In genomic region chr1:84506002-84506728, GRCh38 we compare ENCODE assay signal across 8 cellular contexts. TPM values are rescaled to one million over a fixed set of nuclear protein-coding genes. Genes with fewer than 3 reads are reported as not detected.
DNase-seq lines count a peak whose midpoint lies in the region; ATAC-seq and TF ChIP-seq lines count a peak whose summit lies in the region.

TSS of gene GNG5 (minus strand) at chr1:84506581. CDS start at chr1:84506091, 490 bp downstream.
TSS of gene SPATA1 (plus strand) at chr1:84506386. CDS start at chr1:84516360, 9,974 bp downstream.

- H3K27ac Mint-ChIP-seq in activated naive CD8-positive, alpha-beta T cell: peak within 1 kb of the TSS; percentile 97
- peak within 1 kb of the TSS; percentile 99 for H3K27ac Mint-ChIP-seq in osteocyte (ENCODE audit: unreplicated experiment)

- H3K4me3 ChIP-seq in SK-N-SH (ENCODE audit: low read depth in 2 of 2, low read length in 1 of 2) (peak within 1 kb of the TSS; percentile 71 to 81), thymus (ENCODE audit: low read length) (peak within 1 kb of the TSS; percentile 82)

- H3K27me3 ChIP-seq in SK-N-SH (ENCODE audit: insufficient read depth) (no peaks in the 10 kb centered on the region), thymus (ENCODE audit: control insufficient read depth, insufficient read depth) (no peaks in the 10 kb centered on the region)

- TF ChIP-seq CTCF in GM10248 (IDR thresholded peaks at IDR 0.05; ENCODE audit: control extremely low read depth, extremely low read depth, low read depth, missing control alignments) (no peak), SK-N-SH (IDR thresholded peaks at IDR 0.05) (no peak), osteocyte (IDR thresholded peaks at IDR 0.05) (no peak)

- DNase-seq in GM10248 (ENCODE audit: extremely low spot score) (peak; percentile 97), NCI-H1092 (lab: John Stamatoyannopoulos, UW) (peak; percentile 86), SK-N-SH (peak; percentile 98), head of caudate nucleus (peak; percentile 90 to 99 (median 97)), osteocyte (ENCODE audit: extremely low spot score, unreplicated experiment) (peak; percentile 99)

- H3K4me1 ChIP-seq in SK-N-SH (ENCODE audit: control insufficient read depth in 1 of 2, insufficient read depth in 2 of 2, low read depth in 1 of 2, low read length in 1 of 2) (peaks cover 8 to 19% of the 10 kb centered on the region in 2 experiments; a peak in 3 of 4 replicates), thymus (ENCODE audit: control insufficient read depth, insufficient read depth, low read length) (peaks cover 14% of the 10 kb centered on the region)

- CTCF ChIA-PET in GM10248 (lab: Yijun Ruan, JAX) (interaction anchor here (0.6 to 1.7 kb wide), 10 partner anchors 9 to 429 kb away, joined by 3 to 7 read pairs (median 3); partner anchors contain the start of gene CTBS), SK-N-SH (lab: Yijun Ruan, JAX) (interaction anchor here (1.1 to 4.2 kb wide), 3 partner anchors 53 to 247 kb away, joined by 3 to 28 read pairs (median 3); no protein-coding TSS in a partner anchor)

- H3K9ac ChIP-seq in SK-N-SH: peak within 1 kb of the TSS; percentile 93

- no peaks in the 10 kb centered on the region for H3K27me3 Mint-ChIP-seq in activated naive CD8-positive, alpha-beta T cell
- no peaks in the 10 kb centered on the region for H3K27me3 Mint-ChIP-seq in osteocyte (ENCODE audit: unreplicated experiment)

- H3K4me1 Mint-ChIP-seq in activated naive CD8-positive, alpha-beta T cell (ENCODE audit: low read depth): peaks cover 49% of the 10 kb centered on the region
- H3K4me1 Mint-ChIP-seq in osteocyte (ENCODE audit: unreplicated experiment): peaks cover 35% of the 10 kb centered on the region

- intact Hi-C loops in head of caudate nucleus (cut with DNase I): loop anchor here (5.0 to 10.0 kb wide), 5 partner anchors 66 to 341 kb away; partner anchors contain the start of gene CTBS

- peaks cover 12% of the 10 kb centered on the region for H3K9me3 Mint-ChIP-seq in activated naive CD8-positive, alpha-beta T cell (ENCODE audit: low read depth)
- peaks cover 9% of the 10 kb centered on the region for H3K9me3 Mint-ChIP-seq in osteocyte (ENCODE audit: unreplicated experiment)

- under 1% methylated on average over 21 of the region's 60 CpGs for WGBS in SK-N-SH (ENCODE audit: low lambda C conversion rate)
- under 1% methylated on average over 60 of the region's 60 CpGs for WGBS in thymus

- no peak for TF ChIP-seq EP300 in SK-N-SH (IDR thresholded peaks at IDR 0.05; ENCODE audit: borderline replicate concordance in 1 of 2, low read depth in 1 of 2, low read length in 1 of 2)

- ATAC-seq in HG02610 (IDR thresholded peaks at IDR 0.05; ENCODE audit: unreplicated experiment): peak; percentile 79

- H3K4me3 Mint-ChIP-seq in activated naive CD8-positive, alpha-beta T cell: peak within 1 kb of the TSS; percentile 99
- peak within 1 kb of the TSS; percentile 98 for H3K4me3 Mint-ChIP-seq in osteocyte (ENCODE audit: unreplicated experiment)

- H3K27ac ChIP-seq in SK-N-SH (ENCODE audit: low read depth in 2 of 2, low read length in 1 of 2) (peak within 1 kb of the TSS; percentile 94 to 99), thymus (ENCODE audit: low read depth) (peak within 1 kb of the TSS; percentile 96)

- peaks cover 11% of the 10 kb centered on the region for H3K36me3 Mint-ChIP-seq in activated naive CD8-positive, alpha-beta T cell
- peaks cover 13% of the 10 kb centered on the region for H3K36me3 Mint-ChIP-seq in osteocyte (ENCODE audit: unreplicated experiment)

- peaks cover 7% of the 10 kb centered on the region for H3F3A ChIP-seq in SK-N-SH (replicated peaks; ENCODE audit: insufficient read depth)

- H2AFZ ChIP-seq in SK-N-SH (ENCODE audit: low read depth): peak within 1 kb of the TSS; percentile 81

- POLR2A ChIA-PET in GM10248 (lab: Yijun Ruan, JAX) (interaction anchor here (0.9 to 1.7 kb wide), 5 partner anchors 8 to 76 kb away, joined by 3 to 18 read pairs (median 4); partner anchors contain the start of genes CTBS and RPF1), SK-N-SH (lab: Yijun Ruan, JAX) (interaction anchor here (0.6 to 1.9 kb wide), 10 partner anchors 26 to 341 kb away, joined by 3 to 12 read pairs (median 4); partner anchors contain the start of gene CTBS)

- peaks cover 60% of the 10 kb centered on the region for H3K79me2 ChIP-seq in SK-N-SH (ENCODE audit: insufficient read depth)

- H4K20me1 ChIP-seq in SK-N-SH (ENCODE audit: insufficient read depth): peaks cover 39% of the 10 kb centered on the region

- TF ChIP-seq RAD21 in SK-N-SH (IDR thresholded peaks at IDR 0.05; ENCODE audit: low read length): no peak

- H3K36me3 ChIP-seq in SK-N-SH (replicated peaks in 1 of 2; ENCODE audit: control insufficient read depth in 1 of 2, insufficient read depth in 2 of 2, low read length in 1 of 2) (peaks cover 6 to 16% of the 10 kb centered on the region in 2 experiments), thymus (ENCODE audit: control insufficient read depth, insufficient read depth) (no peaks in the 10 kb centered on the region)

- H3K9me3 ChIP-seq in SK-N-SH (0 out of 2 replicates have a peak, but pooled peaks cover 8% of the 10 kb centered on the region), thymus (ENCODE audit: control insufficient read depth) (no peaks in the 10 kb centered on the region)

- H3K4me2 ChIP-seq in SK-N-SH: peak within 1 kb of the TSS; percentile 86

- no peaks in the 10 kb centered on the region for H3K9me2 ChIP-seq in SK-N-SH

TF ChIP-seq in SK-N-SH, 30 proteins besides CTCF, POLR2A, EP300 and RAD21 (continues in another document):
- no peak for TF ChIP-seq REST (IDR thresholded peaks at IDR 0.05; ENCODE audit: low read depth, low read length)
- TF ChIP-seq, protein P1, sequence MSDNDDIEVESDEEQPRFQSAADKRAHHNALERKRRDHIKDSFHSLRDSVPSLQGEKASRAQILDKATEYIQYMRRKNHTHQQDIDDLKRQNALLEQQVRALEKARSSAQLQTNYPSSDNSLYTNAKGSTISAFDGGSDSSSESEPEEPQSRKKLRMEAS (IDR thresholded peaks at IDR 0.05; ENCODE audit: low read depth): no peak
- TF ChIP-seq NRF1 (IDR thresholded peaks at IDR 0.05; ENCODE audit: low read depth, low read length): peak; percentile 96
- no peak for TF ChIP-seq FOXJ3 (CRISPR knock-in tag; IDR thresholded peaks at IDR 0.05)
- TF ChIP-seq, protein P2, sequence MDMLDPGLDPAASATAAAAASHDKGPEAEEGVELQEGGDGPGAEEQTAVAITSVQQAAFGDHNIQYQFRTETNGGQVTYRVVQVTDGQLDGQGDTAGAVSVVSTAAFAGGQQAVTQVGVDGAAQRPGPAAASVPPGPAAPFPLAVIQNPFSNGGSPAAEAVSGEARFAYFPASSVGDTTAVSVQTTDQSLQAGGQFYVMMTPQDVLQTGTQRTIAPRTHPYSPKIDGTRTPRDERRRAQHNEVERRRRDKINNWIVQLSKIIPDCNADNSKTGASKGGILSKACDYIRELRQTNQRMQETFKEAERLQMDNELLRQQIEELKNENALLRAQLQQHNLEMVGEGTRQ (IDR thresholded peaks at IDR 0.05; ENCODE audit: borderline replicate concordance, low read depth, low read length): no peak
- peak; percentile 55; the same call in 1 of the 2 replicates for TF ChIP-seq JUND (IDR thresholded peaks at IDR 0.05)
- TF ChIP-seq TEAD4 (IDR thresholded peaks at IDR 0.05; ENCODE audit: borderline replicate concordance, insufficient read depth): no peak
- TF ChIP-seq CHD2 (IDR thresholded peaks at IDR 0.05; ENCODE audit: low read length, partially characterized antibody): peak; percentile 13
- TF ChIP-seq MXI1 (IDR thresholded peaks at IDR 0.05; ENCODE audit: low read depth, low read length): no peak
- no peak for TF ChIP-seq RXRA (IDR thresholded peaks at IDR 0.05; ENCODE audit: borderline replicate concordance, low read depth)
- TF ChIP-seq YY1 (IDR thresholded peaks at IDR 0.05; ENCODE audit: low read depth): no peak
- TF ChIP-seq, protein P3, sequence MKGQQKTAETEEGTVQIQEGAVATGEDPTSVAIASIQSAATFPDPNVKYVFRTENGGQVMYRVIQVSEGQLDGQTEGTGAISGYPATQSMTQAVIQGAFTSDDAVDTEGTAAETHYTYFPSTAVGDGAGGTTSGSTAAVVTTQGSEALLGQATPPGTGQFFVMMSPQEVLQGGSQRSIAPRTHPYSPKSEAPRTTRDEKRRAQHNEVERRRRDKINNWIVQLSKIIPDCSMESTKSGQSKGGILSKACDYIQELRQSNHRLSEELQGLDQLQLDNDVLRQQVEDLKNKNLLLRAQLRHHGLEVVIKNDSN (IDR thresholded peaks at IDR 0.05; ENCODE audit: borderline replicate concordance, low read depth): no peak
- TF ChIP-seq ELF1 (IDR thresholded peaks at IDR 0.05): peak; percentile 40; the same call in 1 of the 2 replicates

RNA-seq across cellular contexts. Expression of gene GNG5, which starts in this region (rescaled TPM):
- polyA plus RNA-seq in SK-N-SH (2012; rRNA removed) (67.0 and 104 TPM in 2 replicates), thymus (181 TPM)
- 120 and 122 TPM in 2 replicates for polyA plus RNA-seq in SK-N-SH (2012; cell fraction: cytosol; rRNA removed)
- 30.2 and 33.5 TPM in 2 replicates for polyA plus RNA-seq in SK-N-SH (2012; cell fraction: nucleus; rRNA removed)
- total RNA-seq in osteocyte: 89.3 and 90.4 TPM in 2 replicates

RNA-seq across cellular contexts. Expression of gene SPATA1, which starts in this region (rescaled TPM):
- polyA plus RNA-seq in SK-N-SH (2012; rRNA removed) (1.2 and 1.6 TPM in 2 replicates), thymus (3.7 TPM)
- 0.72 and 0.73 TPM in 2 replicates for polyA plus RNA-seq in SK-N-SH (2012; cell fraction: cytosol; rRNA removed)
- polyA plus RNA-seq in SK-N-SH (2012; cell fraction: nucleus; rRNA removed): 2.6 TPM in 2 replicates
- 1.7 and 2.3 TPM in 2 replicates for total RNA-seq in osteocyte

Comparison
In these comparisons a context has a peak if more than half of its experiments do, and no peak if none do; other contexts are left out.
1. Peak in every context shown above with its lines: DNase-seq, ATAC-seq, H3K4me3 ChIP-seq and H3K27ac ChIP-seq.